ENCODE assay signal across 13 cellular contexts in genomic region chr7:17521437-17521836, GRCh38.
DNase-seq lines count a peak whose midpoint lies in the region; ATAC-seq, FAIRE-seq and TF ChIP-seq lines count a peak whose summit lies in the region.
"Had no signal": no experiment of that assay in that cellular context is flagged by ENCODE, and none has a peak within 500 bp of the region (broad histone marks: within the 10 kb centered on the region; RNA-seq: fewer than 3 reads in every experiment).

No MANE protein-coding gene starts in this region.

- no peak for TF ChIP-seq EP300 in gastroesophageal sphincter (IDR thresholded peaks at IDR 0.05)

- no peaks in the 10 kb centered on the region for H3K36me3 ChIP-seq in gastroesophageal sphincter
- H3K36me3 ChIP-seq in skeletal muscle satellite cell (ENCODE audit: insufficient read depth, low read length): no peaks in the 10 kb centered on the region
- H3K36me3 ChIP-seq: neural progenitor cell had no signal

- FAIRE-seq in H54 (lab: Jason Lieb, UNC): peak; percentile 96

- 0 to 5% methylated on average over 2 of the region's 2 CpGs for WGBS in gastroesophageal sphincter (ENCODE audit: low coverage in 1 of 2), 2 donors

- no peaks in the 10 kb centered on the region for H3K9me3 ChIP-seq in gastroesophageal sphincter
- H3K9me3 ChIP-seq in skeletal muscle satellite cell (replicated peaks; ENCODE audit: low read length): no peaks in the 10 kb centered on the region

- H3K4me3 ChIP-seq in gastroesophageal sphincter (no peak overlapping the region), skeletal muscle satellite cell (ENCODE audit: low read length) (peak overlapping the region; percentile 0)
- H3K4me3 ChIP-seq: neural progenitor cell had no signal

- peak; percentile 50 for ATAC-seq in gastroesophageal sphincter

- DNase-seq in H54 (ENCODE audit: insufficient read length, low spot score) (peak; percentile 11), SW 1271 (lab: John Stamatoyannopoulos, UW) (peak; percentile 81 to 93), caudate nucleus (lab: John Stamatoyannopoulos, UW) (no peak), NCI-H2171 treated with DMSO at 0.1 percent for 48 hours (lab: John Stamatoyannopoulos, UW) (no peak), NCI-H146 (lab: John Stamatoyannopoulos, UW) (no peak)
- DNase-seq in activated CD8-positive, alpha-beta memory T cell treated with anti-CD3 and anti-CD28 coated beads, Interleukin-2, amount 50 U/mL, for 48 hours: no peak
- DNase-seq: activated CD8-positive, alpha-beta memory T cell treated with anti-CD3 and anti-CD28 coated beads for 24 hours; H9; NCI-H187; SHP77 had no signal

- TF ChIP-seq POLR2A in H54 (IDR thresholded peaks at IDR 0.05; ENCODE audit: low read depth, low read length) (no peak), gastroesophageal sphincter (IDR thresholded peaks at IDR 0.05) (no peak)

- H3K4me2 ChIP-seq in skeletal muscle satellite cell (ENCODE audit: low read length): peak overlapping the region; percentile 58
- H3K4me2 ChIP-seq: neural progenitor cell had no signal

- peaks cover 4 to 32% (median 5%) of the 10 kb centered on the region in 3 donors for H3K4me1 ChIP-seq in gastroesophageal sphincter
- peaks cover 59% of the 10 kb centered on the region for H3K4me1 ChIP-seq in skeletal muscle satellite cell (ENCODE audit: control insufficient read depth, insufficient read depth, low read length)
- H3K4me1 ChIP-seq: neural progenitor cell had no signal

- TF ChIP-seq CTCF in gastroesophageal sphincter (IDR thresholded peaks at IDR 0.05): no peak

- no peaks in the 10 kb centered on the region for H3K27me3 ChIP-seq in gastroesophageal sphincter
- H3K27me3 ChIP-seq in skeletal muscle satellite cell (ENCODE audit: control insufficient read depth, insufficient read depth, low read length): no peaks in the 10 kb centered on the region
- H3K27me3 ChIP-seq: neural progenitor cell had no signal

- H3K27ac ChIP-seq in gastroesophageal sphincter (peak overlapping the region in 3 of 4 donors; percentile 16 to 32 (median 26)), caudate nucleus (ENCODE audit: low read depth, low read length) (no peak overlapping the region)
- H3K27ac ChIP-seq: neural progenitor cell had no signal

- peak overlapping the region; percentile 67 for H3K9ac ChIP-seq in skeletal muscle satellite cell (ENCODE audit: low read depth, low read length)
- H3K9ac ChIP-seq: neural progenitor cell had no signal

Comparison
In these comparisons a context has a peak if more than half of its experiments do, and no peak if none do; other contexts are left out.
1. DNase-seq: peak in H54 (single experiment) and SW 1271 (2 of 2); none in activated CD8-positive, alpha-beta memory T cell treated with anti-CD3 and anti-CD28 coated beads, Interleukin-2, amount 50 U/mL, for 48 hours (single experiment), caudate nucleus (0 of 61), NCI-H2171 treated with DMSO at 0.1 percent for 48 hours (single experiment) and NCI-H146 (single experiment).